Comparison of ENCODE assay signal across 1 cellular context in genomic region chr12:49707127-49707811, GRCh38.
TF ChIP-seq lines count a peak whose summit lies in the region.

FMNL3 (minus strand) TSS chr12:49707405; CDS start chr12:49707180, 225 bp downstream.

TF ChIP-seq in HepG2, 621 proteins besides CTCF, POLR2A, EP300 and RAD21 (continued from another document and continues in another):
- TF ChIP-seq TRIM22 (IDR thresholded peaks at IDR 0.05) (no peak), NFYC (CRISPR knock-in tag; IDR thresholded peaks at IDR 0.05) (peak; percentile 97), TCF7 (IDR thresholded peaks at IDR 0.05; ENCODE audit: low read depth) (no peak), REL (CRISPR knock-in tag; conservative IDR thresholded peaks at IDR 0.05) (peak; percentile 78; the same call in 1 of the 2 replicates), ZC3H4 (CRISPR knock-in tag; IDR thresholded peaks at IDR 0.05; ENCODE audit: borderline replicate concordance) (no peak; the same call in 1 of the 2 replicates), ZBTB3 (CRISPR knock-in tag; IDR thresholded peaks at IDR 0.05; ENCODE audit: borderline replicate concordance, low read depth) (no peak; the same call in 1 of the 2 replicates), ARHGAP35 (CRISPR knock-in tag; IDR thresholded peaks at IDR 0.05; ENCODE audit: borderline replicate concordance) (peak; percentile 73), SATB2 (CRISPR knock-in tag; IDR thresholded peaks at IDR 0.05) (0 out of 2 replicates have a peak, but pooled peaks have one; percentile 73), ZMAT3 (CRISPR knock-in tag; conservative IDR thresholded peaks at IDR 0.05) (peak; percentile 94), ZBTB42 (CRISPR knock-in tag; IDR thresholded peaks at IDR 0.05) (no peak), EED (CRISPR knock-in tag; IDR thresholded peaks at IDR 0.05) (peak; percentile 70; the same call in 1 of the 2 replicates), ZNF704 (CRISPR knock-in tag; IDR thresholded peaks at IDR 0.05; ENCODE audit: borderline replicate concordance) (peak; percentile 89), ZNF441 (CRISPR knock-in tag; IDR thresholded peaks at IDR 0.05; ENCODE audit: borderline replicate concordance) (peak; percentile 84), ZNF792 (CRISPR knock-in tag; IDR thresholded peaks at IDR 0.05) (peak; percentile 75; the same call in 1 of the 2 replicates), ZNF597 (CRISPR knock-in tag; IDR thresholded peaks at IDR 0.05) (no peak), ZNF484 (CRISPR knock-in tag; IDR thresholded peaks at IDR 0.05; ENCODE audit: borderline replicate concordance, low read depth) (no peak), KDM6A (CRISPR knock-in tag; IDR thresholded peaks at IDR 0.05; ENCODE audit: low read depth) (no peak), ZNF569 (CRISPR knock-in tag; IDR thresholded peaks at IDR 0.05; ENCODE audit: borderline replicate concordance) (no peak), MTA3 (CRISPR knock-in tag; IDR thresholded peaks at IDR 0.05) (no peak), ZBTB40 (IDR thresholded peaks at IDR 0.05) (no peak), ZBTB40 (CRISPR knock-in tag; IDR thresholded peaks at IDR 0.05) (peak; percentile 65), ZBTB20 (CRISPR knock-in tag; IDR thresholded peaks at IDR 0.05; ENCODE audit: borderline replicate concordance, low read depth) (no peak), ATF7 (IDR thresholded peaks at IDR 0.05) (no peak), ATF7 (CRISPR knock-in tag; IDR thresholded peaks at IDR 0.05) (no peak), ZNF331 (CRISPR knock-in tag; IDR thresholded peaks at IDR 0.05) (peak; percentile 85), ATF6 (CRISPR knock-in tag; conservative IDR thresholded peaks at IDR 0.05) (no peak), ZBTB25 (CRISPR knock-in tag; IDR thresholded peaks at IDR 0.05) (peak; percentile 61), NCOA2 (CRISPR knock-in tag; IDR thresholded peaks at IDR 0.05) (no peak; the same call in 1 of the 2 replicates), NFATC3 (CRISPR knock-in tag; IDR thresholded peaks at IDR 0.05) (0 out of 2 replicates have a peak, but pooled peaks have one; percentile 64), ARID5B (CRISPR knock-in tag; IDR thresholded peaks at IDR 0.05) (peak; percentile 48; the same call in 1 of the 2 replicates), ZFAT (CRISPR knock-in tag; conservative IDR thresholded peaks at IDR 0.05) (no peak), ZBTB7A (CRISPR knock-in tag; IDR thresholded peaks at IDR 0.05) (peak; percentile 75; the same call in 1 of the 2 replicates), ZNF576 (CRISPR knock-in tag; IDR thresholded peaks at IDR 0.05) (no peak), FOXA3 (CRISPR knock-in tag; IDR thresholded peaks at IDR 0.05) (peak; percentile 44), KLF9 (CRISPR knock-in tag; IDR thresholded peaks at IDR 0.05; ENCODE audit: low read depth) (no peak), SMYD3 (CRISPR knock-in tag; IDR thresholded peaks at IDR 0.05) (0 out of 2 replicates have a peak, but pooled peaks have one; percentile 45), SMAD3 (CRISPR knock-in tag; IDR thresholded peaks at IDR 0.05) (peak; percentile 69; the same call in 1 of the 2 replicates), ASH2L (IDR thresholded peaks at IDR 0.05; ENCODE audit: insufficient read length, low read depth, low read length) (peak; percentile 12), CEBPG (CRISPR knock-in tag; IDR thresholded peaks at IDR 0.05) (0 out of 2 replicates have a peak, but pooled peaks have one; percentile 23), DNMT1 (CRISPR knock-in tag; IDR thresholded peaks at IDR 0.05) (0 out of 2 replicates have a peak, but pooled peaks have one; percentile 59), ELF1 (CRISPR knock-in tag; IDR thresholded peaks at IDR 0.05) (no peak), RELA (CRISPR knock-in tag; IDR thresholded peaks at IDR 0.05) (no peak), ZNF530 (CRISPR knock-in tag; IDR thresholded peaks at IDR 0.05; ENCODE audit: low read depth) (no peak), PRPF4 (IDR thresholded peaks at IDR 0.05; ENCODE audit: low read depth, low read length, poor library complexity, severe bottlenecking) (no peak)
